Comparison of ENCODE assay signal across 16 cellular contexts in the genomic region with DNA sequence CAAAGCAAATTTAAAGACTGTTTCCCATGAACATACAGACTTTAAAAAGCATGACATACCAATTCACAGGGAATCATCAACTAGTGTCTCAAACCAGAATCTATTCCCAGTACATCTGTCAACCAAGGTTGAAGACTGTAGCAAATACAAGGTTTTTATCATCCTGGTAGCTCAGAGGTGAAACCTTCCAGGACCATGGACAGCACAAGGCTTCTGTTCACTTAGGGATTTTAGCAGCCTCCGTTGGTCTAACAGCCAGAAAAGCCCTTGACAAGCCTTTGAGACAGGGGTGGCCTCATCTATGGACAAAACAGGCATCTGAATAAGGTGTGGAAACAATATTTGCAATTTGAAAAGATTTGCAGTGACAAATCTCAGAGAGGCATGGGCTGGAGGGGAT.
DNase-seq lines count a peak whose midpoint lies in the region; ATAC-seq, FAIRE-seq and TF ChIP-seq lines count a peak whose summit lies in the region.
"Had no signal": no experiment of that assay in that cellular context is flagged by ENCODE, and none has a peak within 500 bp of the region (broad histone marks: within the 10 kb centered on the region; RNA-seq: fewer than 3 reads in every experiment).

No MANE protein-coding gene starts in this region.

- no peak for TF ChIP-seq RAD21 in Ishikawa (IDR thresholded peaks at IDR 0.05; ENCODE audit: low read depth)

- H3K27me3 Mint-ChIP-seq in WTC11 (ENCODE audit: low read depth): no peaks in the 10 kb centered on the region

- CTCF ChIA-PET in WTC11 (lab: Charles Lee): interaction anchor here (1.9 kb wide), 1 partner anchor 54 kb away, joined by 9 read pairs; no protein-coding TSS in a partner anchor

- POLR2A ChIA-PET in WTC11 (lab: Charles Lee): no interaction called here

- no peak overlapping the region for H3K27ac Mint-ChIP-seq in WTC11
- H3K27ac Mint-ChIP-seq: activated naive CD4-positive, alpha-beta T cell treated with anti-CD3 and anti-CD28 coated beads, Interleukin-2, amount 50 U/mL, for 24 hours had no signal

- H3K9me3 Mint-ChIP-seq in WTC11: no peaks in the 10 kb centered on the region

- H3K4me3 Mint-ChIP-seq in WTC11: no peak overlapping the region
- H3K4me3 Mint-ChIP-seq: activated naive CD4-positive, alpha-beta T cell treated with anti-CD3 and anti-CD28 coated beads, Interleukin-2, amount 50 U/mL, for 24 hours had no signal

- TF ChIP-seq EP300 in Ishikawa (IDR thresholded peaks at IDR 0.05; ENCODE audit: borderline replicate concordance): no peak

- H3K4me3 ChIP-seq in AG10803 (ENCODE audit: low read length): no peak overlapping the region
- H3K4me3 ChIP-seq: esophagus squamous epithelium had no signal

- H3K36me3 Mint-ChIP-seq in WTC11: no peaks in the 10 kb centered on the region
- H3K36me3 Mint-ChIP-seq: activated naive CD4-positive, alpha-beta T cell treated with anti-CD3 and anti-CD28 coated beads, Interleukin-2, amount 50 U/mL, for 24 hours had no signal

- DNase-seq in AG10803 (ENCODE audit: low read depth) (peak; percentile 7), WTC11 (ENCODE audit: low spot score) (peak; percentile 46), iPS DF 19.7 (ENCODE audit: low read depth, low spot score) (peak; percentile 23), NCI-H1105 (lab: John Stamatoyannopoulos, UW) (no peak), medulla oblongata (ENCODE audit: extremely low spot score) (no peak), DMS114 treated with DMSO at 0.1 percent for 48 hours (lab: John Stamatoyannopoulos, UW; ENCODE audit: unreplicated experiment) (no peak), D721Med (ENCODE audit: insufficient read length, low spot score) (no peak)
- DNase-seq: esophagus squamous epithelium; right cardiac atrium; stimulated activated CD4-positive, alpha-beta T cell treated with anti-CD3 and anti-CD28 coated beads, Interleukin-4, amount 100 ng/mL, for 24 hours; stimulated activated naive CD4-positive, alpha-beta T cell; T1000 had no signal

- ATAC-seq in WTC11: no peak
- ATAC-seq: right cardiac atrium had no signal

- TF ChIP-seq CTCF in AG10803 (conservative IDR thresholded peaks at IDR 0.05; ENCODE audit: low read length) (no peak), WTC11 (IDR thresholded peaks at IDR 0.05) (no peak), D721Med (IDR thresholded peaks at IDR 0.05; ENCODE audit: insufficient read depth, missing control alignments) (no peak)

- peaks cover 7% of the 10 kb centered on the region for H3K4me1 Mint-ChIP-seq in WTC11
- H3K4me1 Mint-ChIP-seq: activated naive CD4-positive, alpha-beta T cell treated with anti-CD3 and anti-CD28 coated beads, Interleukin-2, amount 50 U/mL, for 24 hours had no signal

- no peak for FAIRE-seq in D721Med (lab: Jason Lieb, UNC)
- FAIRE-seq: keratinocyte, RCC 7860 had no signal

TF ChIP-seq in Ishikawa, 13 proteins besides CTCF, POLR2A, EP300 and RAD21:
- no peak for TF ChIP-seq TCF12 (IDR thresholded peaks at IDR 0.05; ENCODE audit: low read depth)
- no peak for TF ChIP-seq EGR1 (IDR thresholded peaks at IDR 0.05)
- TF ChIP-seq REST (IDR thresholded peaks at IDR 0.05; ENCODE audit: low read depth): peak; percentile 89

TF ChIP-seq in WTC11, 78 proteins besides CTCF, POLR2A, EP300 and RAD21:
- peak; percentile 82 for TF ChIP-seq SMAD3 (CRISPR knock-in tag; IDR thresholded peaks at IDR 0.05; ENCODE audit: borderline replicate concordance)
- peak; percentile 57; the same call in 1 of the 2 replicates for TF ChIP-seq ZNF232 (CRISPR knock-in tag; IDR thresholded peaks at IDR 0.05)
- TF ChIP-seq ZSCAN18 (CRISPR knock-in tag; IDR thresholded peaks at IDR 0.05): no peak
- TF ChIP-seq TEAD4 (CRISPR knock-in tag; IDR thresholded peaks at IDR 0.05): no peak

Comparison
In these comparisons a context has a peak if more than half of its experiments do, and no peak if none do; other contexts are left out.
1. DNase-seq: peak in AG10803 (single experiment), WTC11 (single experiment) and iPS DF 19.7 (single experiment); none in NCI-H1105 (single experiment), medulla oblongata (single experiment), DMS114 treated with DMSO at 0.1 percent for 48 hours (single experiment) and D721Med (single experiment).